ENCODE assay signal across 25 cellular contexts in genomic region chr3:198064420-198064819, GRCh38.
"Had no signal": no experiment of that assay in that cellular context is flagged by ENCODE, and none has a peak within 500 bp of the region (broad histone marks: within the 10 kb centered on the region; RNA-seq: fewer than 3 reads in every experiment).

No MANE protein-coding gene starts in this region.

- H3K4me1 Mint-ChIP-seq: nephron, neural crest cell had no signal

- H3K27ac ChIP-seq: heart right ventricle, hepatocyte, left ventricle myocardium inferior, neutrophil, parathyroid adenoma, right atrium auricular region, right lobe of liver, suprapubic skin, thoracic aorta, tibial artery, vagina had no signal

- H3K27me3 ChIP-seq: neutrophil, right atrium auricular region, right lobe of liver, vagina had no signal

- H3K36me3 ChIP-seq: heart right ventricle, left ventricle myocardium inferior, neutrophil, right atrium auricular region, right lobe of liver, suprapubic skin, thoracic aorta, tibial artery, vagina had no signal

- DNase-seq: heart right ventricle; islet precursor cell; left ventricle myocardium inferior; naive thymus-derived CD8-positive, alpha-beta T cell; occipital lobe; right lobe of liver; stimulated activated CD4-positive, alpha-beta T cell treated with anti-CD3 and anti-CD28 coated beads, Interleukin-1b, Interleukin-23, amount 100 ng/mL, for 48 hours; stimulated activated CD4-positive, alpha-beta T cell treated with anti-CD3 and anti-CD28 coated beads, Interleukin-2, amount 100 ng/mL, for 48 hours; stimulated activated CD4-positive, alpha-beta T cell treated with anti-CD3 and anti-CD28 coated beads, Interleukin-4, amount 100 ng/mL, for 4 hours; stimulated activated CD8-positive, alpha-beta memory T cell treated with anti-CD3 and anti-CD28 coated beads, Interleukin-4, amount 100 ng/mL, for 48 hours; stimulated activated naive B cell treated with anti-CD40 and anti-IgM and Interleukin-4, amounts not matched to agents 10 μg/mL and 1 μg/mL and 100 μg/mL, for 72 hours; stimulated activated naive CD8-positive, alpha-beta T cell treated with anti-CD3 and anti-CD28 coated beads, Interleukin-15, Interleukin-2, amounts not matched to agents 100 U/mL and 50 U/mL, for 24 hours; tibial artery had no signal

- H3K4me3 ChIP-seq: heart right ventricle, hepatocyte, left ventricle myocardium inferior, lung, right atrium auricular region, right lobe of liver, smooth muscle cell, suprapubic skin, thoracic aorta, tibial artery, vagina had no signal

- H3K9me3 Mint-ChIP-seq: naive thymus-derived CD8-positive, alpha-beta T cell; nephron; neural crest cell; stimulated activated naive B cell treated with anti-CD40 and anti-IgM and Interleukin-4, amounts not matched to agents 10 μg/mL and 1 μg/mL and 100 μg/mL, for 72 hours; type B pancreatic cell had no signal

- ATAC-seq: heart right ventricle; naive thymus-derived CD8-positive, alpha-beta T cell; right lobe of liver; stimulated activated naive B cell treated with anti-CD40 and anti-IgM and Interleukin-4, amounts not matched to agents 10 μg/mL and 1 μg/mL and 100 μg/mL, for 72 hours; stimulated activated naive CD8-positive, alpha-beta T cell treated with anti-CD3 and anti-CD28 coated beads, Interleukin-15, Interleukin-2, amounts not matched to agents 100 U/mL and 50 U/mL, for 24 hours had no signal

- H3K4me3 Mint-ChIP-seq: naive thymus-derived CD8-positive, alpha-beta T cell; nephron; neural crest cell; stimulated activated naive B cell treated with anti-CD40 and anti-IgM and Interleukin-4, amounts not matched to agents 10 μg/mL and 1 μg/mL and 100 μg/mL, for 72 hours; type B pancreatic cell had no signal

- H3K36me3 Mint-ChIP-seq: naive thymus-derived CD8-positive, alpha-beta T cell; type B pancreatic cell had no signal

- H3K27ac Mint-ChIP-seq: naive thymus-derived CD8-positive, alpha-beta T cell; nephron; stimulated activated naive B cell treated with anti-CD40 and anti-IgM and Interleukin-4, amounts not matched to agents 10 μg/mL and 1 μg/mL and 100 μg/mL, for 72 hours; type B pancreatic cell had no signal

- H3K9me3 ChIP-seq: heart right ventricle, left ventricle myocardium inferior, neutrophil, right atrium auricular region, right lobe of liver, suprapubic skin, thoracic aorta, tibial artery, vagina had no signal

- H3K4me1 ChIP-seq: heart right ventricle, left ventricle myocardium inferior, parathyroid adenoma, right atrium auricular region, suprapubic skin, tibial artery, vagina had no signal
